7 cellular contexts compared by ENCODE assay signal in the genomic region with DNA sequence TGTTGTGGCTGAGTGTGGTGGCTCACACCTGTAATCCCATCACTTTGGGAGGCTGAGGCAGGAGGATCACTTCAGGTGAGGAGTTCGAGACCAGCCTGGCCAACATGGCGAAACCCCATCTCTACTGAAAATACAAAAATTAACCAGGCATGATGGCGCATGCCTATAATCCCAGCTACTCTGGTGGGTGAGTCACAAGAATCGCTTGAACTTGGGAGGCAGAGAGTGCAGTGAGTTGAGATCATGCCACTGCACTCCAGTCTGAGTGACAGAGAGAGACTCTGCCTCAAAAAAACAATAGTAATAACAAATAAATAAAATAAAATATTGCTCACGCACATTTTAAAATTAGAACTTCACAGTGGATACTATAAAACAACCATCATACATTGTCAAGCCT. TPM values are rescaled to one million over a fixed set of nuclear protein-coding genes. Genes with fewer than 3 reads are reported as not detected.
"Had no signal": no experiment of that assay in that cellular context is flagged by ENCODE, and none has a peak within 500 bp of the region (broad histone marks: within the 10 kb centered on the region; RNA-seq: fewer than 3 reads in every experiment).

No MANE protein-coding gene starts in this region.

RNA-seq across cellular contexts. Expression of a gene that starts 30.6 kb away (rescaled TPM):
- total RNA-seq: GM23248, GM23338, H1, H4, H7, H9, HFFc6 had no signal
- polyA plus RNA-seq: GM23338 had no signal

RNA-seq across cellular contexts. Expression of a gene that starts 38.3 kb away (rescaled TPM):
- total RNA-seq: GM23248 had no signal
